ENCODE assay signal across 8 cellular contexts in the genomic region with DNA sequence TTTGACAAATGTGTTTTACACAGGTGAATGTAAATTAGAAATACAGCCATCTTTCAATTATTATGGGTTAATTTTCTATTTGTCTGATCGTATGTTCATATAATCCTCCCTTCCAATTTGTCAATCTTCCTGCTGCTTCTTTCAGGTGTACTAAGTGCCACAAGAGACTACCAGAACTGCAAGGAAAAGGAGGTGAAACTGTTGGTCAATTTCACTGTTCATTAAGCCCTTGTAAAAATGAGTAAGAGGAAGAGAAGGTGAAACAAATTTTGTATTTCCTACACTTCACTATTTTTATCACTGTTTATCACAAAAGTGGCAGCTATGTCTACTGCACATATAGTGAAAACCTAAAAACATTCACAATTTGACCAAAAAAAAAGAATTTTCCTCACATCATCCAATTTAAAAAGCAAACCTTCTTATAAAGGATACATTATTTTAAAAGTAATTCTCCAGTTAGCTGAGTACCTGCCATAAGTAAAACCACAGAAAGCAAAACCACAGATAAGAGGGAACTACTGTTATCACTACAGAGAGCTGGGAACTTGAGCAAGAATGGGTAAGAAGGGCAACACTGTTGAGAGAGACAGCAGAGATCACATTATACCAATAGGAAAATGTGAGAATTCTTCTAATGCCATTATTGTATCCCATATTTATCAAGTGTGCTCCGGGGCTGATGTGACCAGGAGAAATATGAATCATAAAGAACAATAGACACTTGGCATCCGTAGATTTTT.
DNase-seq lines count a peak whose midpoint lies in the region; ATAC-seq and TF ChIP-seq lines count a peak whose summit lies in the region.

No MANE protein-coding gene starts in this region.

- no peak for TF ChIP-seq POLR2A in prostate gland (IDR thresholded peaks at IDR 0.05)

- H3K27me3 ChIP-seq in prostate gland (replicated peaks; ENCODE audit: insufficient read depth) (no peaks in the 10 kb centered on the region), MG63 (no peaks in the 10 kb centered on the region)

- TF ChIP-seq CTCF in cardiac fibroblast (IDR thresholded peaks at IDR 0.05; ENCODE audit: low read depth, low read length), result no peak
- no peak for TF ChIP-seq CTCF in prostate gland (IDR thresholded peaks at IDR 0.05)

- WGBS in prostate gland, result 83% methylated on average over 3 of the region's 3 CpGs

- peak; percentile 98 for ATAC-seq in GM18858 (IDR thresholded peaks at IDR 0.05; ENCODE audit: unreplicated experiment)
- peak; percentile 99 for ATAC-seq in GM21825 (IDR thresholded peaks at IDR 0.05; ENCODE audit: unreplicated experiment)

- no peak overlapping the region for H3K27ac ChIP-seq in prostate gland

- H3K4me3 ChIP-seq in Jurkat, Clone E6-1 (ENCODE audit: low read length), result no peak overlapping the region
- H3K4me3 ChIP-seq in cardiac fibroblast (replicated peaks in 1 of 2; ENCODE audit: low read depth in 2 of 2, low read length in 2 of 2), result no peak overlapping the region
- H3K4me3 ChIP-seq in prostate gland, result no peak overlapping the region
- H3K4me3 ChIP-seq in MG63, result no peak overlapping the region

- H3K9me3 ChIP-seq in prostate gland, result no peaks in the 10 kb centered on the region
- no peaks in the 10 kb centered on the region for H3K9me3 ChIP-seq in MG63

- DNase-seq in Jurkat, Clone E6-1 (ENCODE audit: low read depth, low spot score), result peak; percentile 63
- peak; percentile 27 to 43 for DNase-seq in cardiac fibroblast (ENCODE audit: low read depth in 2 of 2)
- no peak for DNase-seq in prostate gland (ENCODE audit: low spot score)
- DNase-seq in NCI-H2081 (lab: John Stamatoyannopoulos, UW), result no peak
- no peak for DNase-seq in 8988T
- DNase-seq in MG63, result no peak

- no peaks in the 10 kb centered on the region for H3K4me1 ChIP-seq in prostate gland (replicated peaks)

- intact Hi-C loops in prostate gland (cut with DNase I), result no loop called here

- H3K36me3 ChIP-seq in prostate gland, result no peaks in the 10 kb centered on the region
- no peaks in the 10 kb centered on the region for H3K36me3 ChIP-seq in MG63

Comparison
In these comparisons a context has a peak if more than half of its experiments do, and no peak if none do; other contexts are left out.
1. DNase-seq: peak in Jurkat, Clone E6-1 (single experiment) and cardiac fibroblast (2 of 2); none in prostate gland (single experiment), NCI-H2081 (0 of 2), 8988T (single experiment) and MG63 (single experiment).